In the genomic region with DNA sequence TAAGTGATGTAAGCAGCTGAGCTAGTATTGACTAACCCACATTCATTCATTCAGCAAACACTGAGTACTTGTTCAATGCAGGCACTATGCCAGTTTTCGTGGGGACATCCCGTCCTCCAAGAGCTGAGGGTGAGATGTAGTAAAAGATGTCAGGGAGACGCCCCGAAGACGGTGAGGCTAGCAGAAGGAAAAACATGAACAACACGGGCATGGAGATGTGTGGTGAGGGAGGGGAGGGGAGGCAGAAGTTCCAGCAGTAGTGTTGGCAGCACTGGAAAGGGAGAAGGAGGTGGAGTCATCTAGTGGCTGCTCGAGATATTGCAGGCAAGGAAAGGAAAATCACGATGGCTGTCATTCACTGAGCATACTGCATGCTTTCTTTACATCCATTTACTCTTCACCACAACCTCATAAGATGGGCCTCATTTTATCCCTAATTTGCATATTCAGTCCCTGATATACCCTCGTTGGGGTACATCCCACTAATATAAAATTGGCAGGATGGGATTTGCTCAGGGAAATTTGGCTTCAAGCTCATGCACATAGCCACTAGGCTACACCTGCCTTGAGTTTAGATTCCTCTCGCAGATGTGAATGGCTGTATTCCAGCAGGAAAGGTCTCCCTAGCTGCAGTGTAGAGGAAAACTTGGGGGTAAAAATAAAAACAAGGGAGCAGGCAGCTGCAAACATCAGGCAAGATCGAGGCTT, we compare ENCODE assay signal across 1 cellular context.
TF ChIP-seq lines count a peak whose summit lies in the region.

No MANE protein-coding gene starts in this region.

TF ChIP-seq in HCT116, 20 proteins besides CTCF, POLR2A, EP300 and RAD21 (continued from another document):
- TF ChIP-seq CEBPB (IDR thresholded peaks at IDR 0.05; ENCODE audit: low read depth) (no peak), EZH2phosphoT487 (IDR thresholded peaks at IDR 0.05; ENCODE audit: borderline replicate concordance) (no peak), SIN3A (IDR thresholded peaks at IDR 0.05; ENCODE audit: low read depth) (no peak), POLR2AphosphoS5 (IDR thresholded peaks at IDR 0.05; ENCODE audit: low read depth, low read length) (no peak), YY1 (IDR thresholded peaks at IDR 0.05; ENCODE audit: extremely low read depth, insufficient replicate concordance, low read depth, low read length) (no peak), ELF1 (IDR thresholded peaks at IDR 0.05; ENCODE audit: borderline replicate concordance, low read depth) (no peak), FOSL1 (IDR thresholded peaks at IDR 0.05; ENCODE audit: low read depth) (no peak), ZBTB33 (IDR thresholded peaks at IDR 0.05; ENCODE audit: extremely low read depth, insufficient replicate concordance, low read length) (no peak)
TF ChIP-seq in HCT116: peak in this region for 0.
